24 cellular contexts compared by ENCODE assay signal in the genomic region with DNA sequence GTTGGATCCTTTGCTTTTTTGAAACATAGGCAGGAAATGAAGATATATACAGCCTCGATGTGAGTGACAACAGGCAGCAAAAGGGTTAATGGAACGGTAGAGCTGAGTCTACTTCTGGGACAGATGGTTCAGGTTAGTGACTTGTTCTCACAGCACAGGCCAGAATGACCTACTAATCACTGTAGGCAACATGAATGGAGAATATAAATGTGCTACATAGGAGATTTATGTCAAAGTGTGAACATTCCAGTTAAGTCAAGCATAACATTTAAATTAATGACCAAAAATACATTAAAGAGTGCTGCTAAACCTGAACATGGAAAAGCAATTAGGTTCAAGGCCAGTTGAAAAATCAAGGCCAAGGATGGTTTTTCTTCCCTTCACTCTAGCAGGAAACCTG.
DNase-seq lines count a peak whose midpoint lies in the region; ATAC-seq, FAIRE-seq and TF ChIP-seq lines count a peak whose summit lies in the region.
"Had no signal": no experiment of that assay in that cellular context is flagged by ENCODE, and none has a peak within 500 bp of the region (broad histone marks: within the 10 kb centered on the region; RNA-seq: fewer than 3 reads in every experiment).

No MANE protein-coding gene starts in this region.

- DNase-seq in NCI-H2171 treated with DMSO at 0.1 percent for 48 hours (lab: John Stamatoyannopoulos, UW) (peak; percentile 12), NCI-H2171 (lab: John Stamatoyannopoulos, UW) (no peak), GM12892 (ENCODE audit: insufficient read length) (no peak), NCI-H69 (lab: John Stamatoyannopoulos, UW) (peak; percentile 39), left kidney (ENCODE audit: low read depth, low spot score) (peak; percentile 69), DMS53 treated with DMSO at 0.1 percent for 48 hours (lab: John Stamatoyannopoulos, UW; ENCODE audit: unreplicated experiment) (no peak)
- no peak for DNase-seq in effector CD4-positive, alpha-beta T cell
- DNase-seq: 8988T; ACHN; BE2C; C1 segment of cervical spinal cord; CD4-positive, alpha-beta memory T cell; CD4-positive, CD25-positive, alpha-beta regulatory T cell; CD8-positive, alpha-beta memory T cell; COR-L47; DMS153; DMS53; DMS79 treated with DMSO at 0.1 percent for 48 hours; GF-D8 had no signal

- ATAC-seq in HG03521 (IDR thresholded peaks at IDR 0.05; ENCODE audit: unreplicated experiment) = no peak

- FAIRE-seq in GM12892 (lab: Jason Lieb, UNC) = peak; percentile 67
- FAIRE-seq: A204.1, G401.6, GM12891, GM18507 had no signal

- TF ChIP-seq POLR2A in GM12892 (IDR thresholded peaks at IDR 0.05; ENCODE audit: low read depth, low read length) = no peak

Comparison
In these comparisons a context has a peak if more than half of its experiments do, and no peak if none do; other contexts are left out.
1. DNase-seq: peak in NCI-H2171 treated with DMSO at 0.1 percent for 48 hours (single experiment), NCI-H69 (single experiment) and left kidney (single experiment); none in NCI-H2171 (single experiment), GM12892 (single experiment), DMS53 treated with DMSO at 0.1 percent for 48 hours (single experiment) and effector CD4-positive, alpha-beta T cell (single experiment).